Comparison of ENCODE assay signal across 27 cellular contexts in genomic region chr21:26797878-26798456, GRCh38.
"Had no signal": no experiment of that assay in that cellular context is flagged by ENCODE, and none has a peak within 500 bp of the region (broad histone marks: within the 10 kb centered on the region; RNA-seq: fewer than 3 reads in every experiment).

No MANE protein-coding gene starts in this region.

- H3K4me3 ChIP-seq: gastrocnemius medialis, left lung, lower lobe of right lung, mucosa of descending colon, neural progenitor cell, prostate gland, right atrium auricular region, smooth muscle cell, testis, transverse colon had no signal

- ATAC-seq: esophagus mucosa; gastrocnemius medialis; mucosa of descending colon; natural killer cell treated with Interleukin-12 subunit alpha and Interleukin-12 subunit beta and Interleukin-15 and Interleukin-18, amount 100 ng/mL, for 72 hours; sciatic nerve; stimulated activated effector memory CD8-positive, alpha-beta T cell treated with anti-CD3 and anti-CD28 coated beads, Interleukin-12 subunit alpha, Interleukin-12 subunit beta, amount 100 ng/mL, for 72 hours; stimulated activated naive CD8-positive, alpha-beta T cell treated with anti-CD3 and anti-CD28 coated beads, Interleukin-15, Interleukin-2, amounts not matched to agents 100 U/mL and 50 U/mL, for 24 hours had no signal

- H3K9me3 ChIP-seq: gastrocnemius medialis, left lung, lower lobe of right lung, prostate gland, right atrium auricular region, testis, transverse colon had no signal

- H3K27me3 ChIP-seq: gastrocnemius medialis, left lung, neural progenitor cell, right atrium auricular region, testis, transverse colon had no signal

- H2AFZ ChIP-seq: neural progenitor cell had no signal

- DNase-seq: effector CD8-positive, alpha-beta T cell; endodermal cell; foreskin fibroblast; gastrocnemius medialis; head of caudate nucleus; kidney; left lung; lower lobe of right lung; mucosa of descending colon; naive B cell; stimulated activated CD4-positive, alpha-beta T cell treated with anti-CD3 and anti-CD28 coated beads, Interleukin-12 subunit alpha, Interleukin-12 subunit beta, amount 100 ng/mL, for 4 hours; stimulated activated CD4-positive, alpha-beta T cell treated with anti-CD3 and anti-CD28 coated beads, Interleukin-2, amount 100 ng/mL, for 24 hours; stimulated activated CD4-positive, alpha-beta T cell treated with anti-CD3 and anti-CD28 coated beads, Interleukin-4, amount 100 ng/mL, for 24 hours; stimulated activated naive CD8-positive, alpha-beta T cell treated with anti-CD3 and anti-CD28 coated beads, Interleukin-15, Interleukin-2, amounts not matched to agents 100 U/mL and 50 U/mL, for 24 hours; substantia nigra; testis; transverse colon had no signal

- H3K4me1 ChIP-seq: neural progenitor cell, prostate gland had no signal

- FAIRE-seq: colon, kidney had no signal

- H3K9ac ChIP-seq: neural progenitor cell had no signal

- H3K27ac ChIP-seq: epithelial cell of prostate, left lung, lower lobe of right lung, neural progenitor cell, prostate gland, testis had no signal

- H3K36me3 ChIP-seq: gastrocnemius medialis, left lung, lower lobe of right lung, neural progenitor cell, prostate gland, right atrium auricular region, transverse colon had no signal

- H3K4me2 ChIP-seq: neural progenitor cell, smooth muscle cell had no signal
